Comparison of ENCODE assay signal across 9 cellular contexts in the genomic region with DNA sequence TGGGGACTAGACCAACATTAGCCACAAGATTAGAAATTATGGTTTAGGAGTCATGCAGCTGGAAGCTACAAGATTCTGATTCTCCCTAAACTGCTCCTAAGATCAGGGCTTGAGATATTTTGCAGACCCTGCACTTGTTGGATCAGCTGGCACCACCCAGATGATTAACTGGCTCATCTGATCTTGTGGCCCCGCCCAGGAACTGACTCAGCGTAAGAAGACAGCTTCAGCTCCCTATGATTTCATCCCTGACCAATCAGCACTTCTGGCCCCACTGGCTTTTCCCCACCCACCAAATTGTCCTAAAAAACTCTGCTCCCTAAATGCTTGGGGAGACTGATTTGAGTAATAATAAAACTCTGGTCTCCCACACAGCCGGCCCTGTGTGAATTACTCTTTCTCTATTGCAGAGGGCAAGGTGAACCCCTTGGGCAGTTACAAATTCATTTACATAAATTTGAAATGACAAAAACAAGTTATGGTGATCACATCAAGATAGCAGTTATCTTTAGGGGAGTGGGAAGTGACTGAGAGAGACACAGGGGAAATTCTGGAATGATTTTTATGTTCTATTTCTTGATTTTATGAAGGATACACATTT.
DNase-seq lines count a peak whose midpoint lies in the region; ATAC-seq and TF ChIP-seq lines count a peak whose summit lies in the region.
"Had no signal": no experiment of that assay in that cellular context is flagged by ENCODE, and none has a peak within 500 bp of the region (broad histone marks: within the 10 kb centered on the region; RNA-seq: fewer than 3 reads in every experiment).

No MANE protein-coding gene starts in this region.

- peak in 1 of 2 donors; percentile 37 for ATAC-seq in left cardiac atrium
- ATAC-seq in stimulated activated naive CD8-positive, alpha-beta T cell treated with anti-CD3 and anti-CD28 coated beads, Interleukin-15, Interleukin-2, amounts not matched to agents 100 U/mL and 50 U/mL, for 24 hours: no peak
- ATAC-seq: naive thymus-derived CD4-positive, alpha-beta T cell had no signal

- H3K4me3 Mint-ChIP-seq in MCF 10A (ENCODE audit: unreplicated experiment): no peak overlapping the region
- no peak overlapping the region for H3K4me3 Mint-ChIP-seq in activated CD4-positive, alpha-beta memory T cell treated with anti-CD3 and anti-CD28 coated beads, Interleukin-2, amount 10 ng/mL, durations not matched to agents 7 days and 5 days
- H3K4me3 Mint-ChIP-seq: naive thymus-derived CD4-positive, alpha-beta T cell had no signal

- no peaks in the 10 kb centered on the region for H3K36me3 ChIP-seq in breast epithelium

- TF ChIP-seq CTCF in MCF 10A (IDR thresholded peaks at IDR 0.05; ENCODE audit: unreplicated experiment) (no peak), breast epithelium (IDR thresholded peaks at IDR 0.05) (no peak)

- peak; percentile 48 for DNase-seq in MCF 10A (ENCODE audit: unreplicated experiment)
- no peak for DNase-seq in breast epithelium (ENCODE audit: low spot score in 2 of 2)
- peak; percentile 53 for DNase-seq in activated CD4-positive, alpha-beta memory T cell treated with anti-CD3 and anti-CD28 coated beads, Interleukin-2, amount 10 ng/mL, durations not matched to agents 7 days and 5 days
- DNase-seq in left cardiac atrium: peak; percentile 77
- DNase-seq in stimulated activated naive CD8-positive, alpha-beta T cell treated with anti-CD3 and anti-CD28 coated beads, Interleukin-15, Interleukin-2, amounts not matched to agents 100 U/mL and 50 U/mL, for 24 hours: peak; percentile 53
- DNase-seq in HPDE6-E6E7 (ENCODE audit: extremely low spot score): no peak
- no peak for DNase-seq in DMS79 treated with DMSO at 0.1 percent for 48 hours (lab: John Stamatoyannopoulos, UW)
- DNase-seq in HuH-7 (ENCODE audit: low spot score): no peak

- no peaks in the 10 kb centered on the region for H3K9me3 ChIP-seq in breast epithelium

- BruUV-seq in MCF 10A (replicated peaks; lab: Mats Ljungman, UMichigan): no TSS peak

- TF ChIP-seq POLR2A in breast epithelium (IDR thresholded peaks at IDR 0.05): no peak

- POLR2A ChIA-PET in MCF 10A (lab: Yijun Ruan, JAX): interaction anchor here (1.5 kb wide), 1 partner anchor 128 kb away, joined by 3 read pairs; no protein-coding TSS in a partner anchor
- POLR2A ChIA-PET in activated CD4-positive, alpha-beta memory T cell treated with anti-CD3 and anti-CD28 coated beads, Interleukin-2, amount 10 ng/mL, durations not matched to agents 7 days and 5 days (lab: Charles Lee): no interaction called here

- no peak overlapping the region for H3K4me3 ChIP-seq in breast epithelium

- H3K36me3 Mint-ChIP-seq in MCF 10A (ENCODE audit: insufficient read depth, unreplicated experiment): no peaks in the 10 kb centered on the region
- peaks cover 5% of the 10 kb centered on the region for H3K36me3 Mint-ChIP-seq in activated CD4-positive, alpha-beta memory T cell treated with anti-CD3 and anti-CD28 coated beads, Interleukin-2, amount 10 ng/mL, durations not matched to agents 7 days and 5 days (ENCODE audit: low read depth)
- H3K36me3 Mint-ChIP-seq: naive thymus-derived CD4-positive, alpha-beta T cell had no signal

- intact Hi-C loops in MCF 10A (cut with micrococcal nuclease): no loop called here
- intact Hi-C loops in breast epithelium (cut with DNase I; ENCODE audit: low total_unique reads): no loop called here
- intact Hi-C loops in left cardiac atrium (cut with DNase I): no loop called here

- no peaks in the 10 kb centered on the region for H3K4me1 ChIP-seq in breast epithelium

- no peak overlapping the region for H3K27ac ChIP-seq in breast epithelium

- CTCF ChIA-PET in MCF 10A (lab: Yijun Ruan, JAX): interaction anchor here (0.7 to 1.3 kb wide), 4 partner anchors 9 to 614 kb away, joined by 3 to 6 read pairs (median 4); no protein-coding TSS in a partner anchor
- CTCF ChIA-PET in activated CD4-positive, alpha-beta memory T cell treated with anti-CD3 and anti-CD28 coated beads, Interleukin-2, amount 10 ng/mL, durations not matched to agents 7 days and 5 days (lab: Charles Lee): interaction anchor here (0.6 to 1.2 kb wide), 3 partner anchors 10 to 36 kb away, joined by 3 to 4 read pairs (median 3); no protein-coding TSS in a partner anchor

- no peaks in the 10 kb centered on the region for H3K27me3 ChIP-seq in breast epithelium

- H3K27ac Mint-ChIP-seq in MCF 10A (ENCODE audit: low read depth, unreplicated experiment): no peak overlapping the region
- H3K27ac Mint-ChIP-seq in activated CD4-positive, alpha-beta memory T cell treated with anti-CD3 and anti-CD28 coated beads, Interleukin-2, amount 10 ng/mL, durations not matched to agents 7 days and 5 days: no peak overlapping the region
- H3K27ac Mint-ChIP-seq: naive thymus-derived CD4-positive, alpha-beta T cell had no signal

- H3K4me1 Mint-ChIP-seq in MCF 10A (ENCODE audit: insufficient read depth, unreplicated experiment): peaks cover 12% of the 10 kb centered on the region
- H3K4me1 Mint-ChIP-seq in activated CD4-positive, alpha-beta memory T cell treated with anti-CD3 and anti-CD28 coated beads, Interleukin-2, amount 10 ng/mL, durations not matched to agents 7 days and 5 days: peaks cover 52% of the 10 kb centered on the region

- no peaks in the 10 kb centered on the region for H3K27me3 Mint-ChIP-seq in MCF 10A (ENCODE audit: insufficient read depth, unreplicated experiment)
- H3K27me3 Mint-ChIP-seq in activated CD4-positive, alpha-beta memory T cell treated with anti-CD3 and anti-CD28 coated beads, Interleukin-2, amount 10 ng/mL, durations not matched to agents 7 days and 5 days: no peaks in the 10 kb centered on the region
- H3K27me3 Mint-ChIP-seq: naive thymus-derived CD4-positive, alpha-beta T cell had no signal

- H3K9me3 Mint-ChIP-seq in MCF 10A (ENCODE audit: unreplicated experiment): no peaks in the 10 kb centered on the region
- H3K9me3 Mint-ChIP-seq in activated CD4-positive, alpha-beta memory T cell treated with anti-CD3 and anti-CD28 coated beads, Interleukin-2, amount 10 ng/mL, durations not matched to agents 7 days and 5 days: peaks cover 3% of the 10 kb centered on the region

Comparison
In these comparisons a context has a peak if more than half of its experiments do, and no peak if none do; other contexts are left out.
1. DNase-seq: peak in MCF 10A (single experiment), activated CD4-positive, alpha-beta memory T cell treated with anti-CD3 and anti-CD28 coated beads, Interleukin-2, amount 10 ng/mL, durations not matched to agents 7 days and 5 days (single experiment), left cardiac atrium (single experiment) and stimulated activated naive CD8-positive, alpha-beta T cell treated with anti-CD3 and anti-CD28 coated beads, Interleukin-15, Interleukin-2, amounts not matched to agents 100 U/mL and 50 U/mL, for 24 hours (single experiment); none in breast epithelium (0 of 2), HPDE6-E6E7 (single experiment), DMS79 treated with DMSO at 0.1 percent for 48 hours (single experiment) and HuH-7 (single experiment).